In genomic region chr17:35051183-35051578, GRCh38 we compare ENCODE assay signal across 8 cellular contexts. TPM values are rescaled to one million over a fixed set of nuclear protein-coding genes. Genes with fewer than 3 reads are reported as not detected.
DNase-seq lines count a peak whose midpoint lies in the region; ATAC-seq, FAIRE-seq and TF ChIP-seq lines count a peak whose summit lies in the region.

No MANE protein-coding gene starts in this region.

- H3K36me3 ChIP-seq in OCI-LY3 (replicated peaks; ENCODE audit: low read depth, low read length), result peaks cover 7% of the 10 kb centered on the region

- no peaks in the 10 kb centered on the region for H3K9me3 ChIP-seq in OCI-LY3 (ENCODE audit: insufficient read depth, low read length)

- H3K9ac ChIP-seq in OCI-LY3 (ENCODE audit: low read length), result peak overlapping the region; percentile 60

- no peak for TF ChIP-seq POLR2A in GM12892 (IDR thresholded peaks at IDR 0.05; ENCODE audit: low read depth, low read length)

- H3K4me2 ChIP-seq in OCI-LY3 (ENCODE audit: low read length), result peak overlapping the region; percentile 79

- H3K27me3 ChIP-seq in OCI-LY3 (ENCODE audit: low read depth, low read length) (no peaks in the 10 kb centered on the region), dorsolateral prefrontal cortex (no peaks in the 10 kb centered on the region)

- H3K27ac ChIP-seq in OCI-LY3 (ENCODE audit: low read length) (peak overlapping the region; percentile 84), dorsolateral prefrontal cortex (peak overlapping the region in 58 of 59 donors; percentile 4 to 100 (median 76))

- DNase-seq in GM12892 (ENCODE audit: insufficient read length) (no peak), dorsolateral prefrontal cortex (no peak), renal cortical epithelial cell (ENCODE audit: low read depth) (peak; percentile 56), NCI-H187 (lab: John Stamatoyannopoulos, UW) (no peak), OCI-M2 (lab: John Stamatoyannopoulos, UW; ENCODE audit: unreplicated experiment) (no peak)

- H3K4me3 ChIP-seq in OCI-LY3 (ENCODE audit: low read length) (peak overlapping the region; percentile 52), dorsolateral prefrontal cortex (peak overlapping the region in 1 of 59 donors; percentile 11)

- TF ChIP-seq CTCF in OCI-LY3 (IDR thresholded peaks at IDR 0.05; ENCODE audit: low read depth, low read length) (no peak), dorsolateral prefrontal cortex (IDR thresholded peaks at IDR 0.05 in 54 of 56, conservative IDR thresholded peaks at IDR 0.05 in 2 of 56; ENCODE audit: low read depth in 1 of 56, partially characterized antibody in 56 of 56) (no peak)

- ATAC-seq in GM21723 (IDR thresholded peaks at IDR 0.05; ENCODE audit: unreplicated experiment) (peak; percentile 45), HG02623 (IDR thresholded peaks at IDR 0.05; ENCODE audit: unreplicated experiment) (no peak)

- H3K79me2 ChIP-seq in OCI-LY3 (ENCODE audit: low read length), result peaks cover 79% of the 10 kb centered on the region

- intact Hi-C loops in dorsolateral prefrontal cortex (cut with DNase I), result no loop called here

- FAIRE-seq in GM12892 (lab: Jason Lieb, UNC), result peak; percentile 91

- H2AFZ ChIP-seq in OCI-LY3 (ENCODE audit: low read depth, low read length), result 0 out of 2 replicates have a peak overlapping the region, but pooled peaks have one; percentile 26

- peaks cover 61% of the 10 kb centered on the region for H3K4me1 ChIP-seq in OCI-LY3 (ENCODE audit: low read length)

- H4K20me1 ChIP-seq in OCI-LY3 (ENCODE audit: insufficient read depth, low read length), result 0 out of 2 replicates have a peak, but pooled peaks cover 2% of the 10 kb centered on the region

RNA-seq across cellular contexts. Expression of gene RFFL, which starts 12.3 kb away (rescaled TPM):
- 35.4 TPM for polyA plus RNA-seq in GM12892 (2012; ENCODE audit: missing spikeins)
- total RNA-seq in dorsolateral prefrontal cortex (100 to 1,000 TPM in 3 of 120 experiments, 10 to 100 TPM in 117; 18.0 to 137 (median 45.5) TPM), renal cortical epithelial cell (6.8 and 20.7 TPM in 2 replicates)
